In genomic region chr1:92843429-92844352, GRCh38 we compare ENCODE assay signal across 1 cellular context.
TF ChIP-seq lines count a peak whose summit lies in the region.

No MANE protein-coding gene starts in this region.

TF ChIP-seq in H1, 55 proteins besides CTCF, POLR2A, EP300 and RAD21:
- TF ChIP-seq ZNF274 (IDR thresholded peaks at IDR 0.05; ENCODE audit: borderline replicate concordance, extremely low read depth, low read length) (no peak), BRCA1 (IDR thresholded peaks at IDR 0.05; ENCODE audit: low read depth, low read length) (no peak)
